Comparison of ENCODE assay signal across 11 cellular contexts in the genomic region with DNA sequence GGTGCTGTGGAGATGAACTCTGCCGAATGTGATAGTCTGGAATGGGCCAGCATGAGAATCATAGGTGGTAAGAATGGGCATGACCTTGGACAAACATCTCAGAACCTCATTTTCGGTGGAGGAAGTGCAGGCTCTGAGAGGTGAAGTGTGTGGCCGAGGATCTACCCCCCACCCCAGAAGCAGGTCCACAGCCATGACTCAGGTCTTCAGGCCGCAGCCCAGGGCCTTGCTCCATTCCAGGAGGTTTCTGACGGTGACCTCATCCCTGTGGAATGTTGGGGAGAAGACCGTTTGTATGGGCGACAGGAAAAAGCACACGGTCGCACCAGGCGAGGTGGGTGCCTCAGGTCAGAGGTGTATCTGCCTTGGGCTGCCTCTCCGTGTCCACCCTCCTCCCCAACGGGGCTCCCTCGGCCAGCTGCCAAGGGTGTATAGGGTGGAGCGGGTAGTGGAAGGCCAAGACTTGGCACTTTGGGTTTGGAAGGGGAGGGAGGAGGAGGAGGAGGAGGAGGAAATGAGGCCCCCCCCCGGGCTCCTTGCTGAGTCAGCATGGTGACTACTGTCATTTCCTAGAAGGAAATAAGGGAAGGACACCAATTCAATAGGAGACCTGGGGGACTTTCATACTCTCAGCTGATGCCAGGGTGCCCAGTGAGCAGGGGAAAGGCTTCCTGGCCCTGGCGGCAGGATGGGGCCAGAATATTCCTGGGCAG.
DNase-seq lines count a peak whose midpoint lies in the region; ATAC-seq and TF ChIP-seq lines count a peak whose summit lies in the region.
"Had no signal": no experiment of that assay in that cellular context is flagged by ENCODE, and none has a peak within 500 bp of the region (broad histone marks: within the 10 kb centered on the region; RNA-seq: fewer than 3 reads in every experiment).

No MANE protein-coding gene starts in this region.

- no peaks in the 10 kb centered on the region for H3K9me3 ChIP-seq in SJSA1 (replicated peaks)

- H3K27ac ChIP-seq in SJSA1 = peak overlapping the region; percentile 99

- peaks cover 59% of the 10 kb centered on the region for H3K4me1 ChIP-seq in SJSA1 (replicated peaks)

- H3K36me3 ChIP-seq in SJSA1 = no peaks in the 10 kb centered on the region; the same call in none of the 2 replicates

- no peaks in the 10 kb centered on the region for H3K27me3 Mint-ChIP-seq in natural killer cell (ENCODE audit: low read depth in 2 of 2)

- H3K4me3 ChIP-seq in SJSA1 = no peak overlapping the region
- H3K4me3 ChIP-seq: GM12878 had no signal

- H3K27me3 ChIP-seq in SJSA1 (replicated peaks) = no peaks in the 10 kb centered on the region

- ATAC-seq in natural killer cell (no peak), HG03432 (IDR thresholded peaks at IDR 0.05; ENCODE audit: unreplicated experiment) (no peak)
- ATAC-seq: GM12878 had no signal

- no peaks in the 10 kb centered on the region for H3K36me3 Mint-ChIP-seq in natural killer cell

- TF ChIP-seq CTCF in natural killer cell (IDR thresholded peaks at IDR 0.05) = no peak

- no peak overlapping the region for H3K27ac Mint-ChIP-seq in natural killer cell

- peaks cover 0 to 3% of the 10 kb centered on the region in 2 donors for H3K4me1 Mint-ChIP-seq in natural killer cell

- H3K4me3 Mint-ChIP-seq in natural killer cell = no peak overlapping the region

- intact Hi-C loops in posterior vena cava (cut with DNase I) = no loop called here
- intact Hi-C loops in natural killer cell (cut with micrococcal nuclease) = no loop called here

- H3K9me3 Mint-ChIP-seq in natural killer cell = no peaks in the 10 kb centered on the region

- DNase-seq in EL (peak; percentile 99), SJSA1 (ENCODE audit: low read depth in 1 of 2, low spot score in 2 of 2) (peak; percentile 98 to 99), glomerular endothelial cell (ENCODE audit: extremely low read depth, low read depth, low spot score) (peak; percentile 81), posterior vena cava (ENCODE audit: low spot score) (peak; percentile 89), NCI-H128 (lab: John Stamatoyannopoulos, UW; ENCODE audit: unreplicated experiment) (no peak), natural killer cell (no peak), DMS79 (lab: John Stamatoyannopoulos, UW) (no peak)
- DNase-seq: effector memory CD4-positive, alpha-beta T cell; stimulated activated naive CD4-positive, alpha-beta T cell had no signal

Comparison
In these comparisons a context has a peak if more than half of its experiments do, and no peak if none do; other contexts are left out.
1. DNase-seq: peak in EL (single experiment), SJSA1 (2 of 2), glomerular endothelial cell (single experiment) and posterior vena cava (single experiment); none in NCI-H128 (single experiment), natural killer cell (single experiment) and DMS79 (single experiment).